In the genomic region with DNA sequence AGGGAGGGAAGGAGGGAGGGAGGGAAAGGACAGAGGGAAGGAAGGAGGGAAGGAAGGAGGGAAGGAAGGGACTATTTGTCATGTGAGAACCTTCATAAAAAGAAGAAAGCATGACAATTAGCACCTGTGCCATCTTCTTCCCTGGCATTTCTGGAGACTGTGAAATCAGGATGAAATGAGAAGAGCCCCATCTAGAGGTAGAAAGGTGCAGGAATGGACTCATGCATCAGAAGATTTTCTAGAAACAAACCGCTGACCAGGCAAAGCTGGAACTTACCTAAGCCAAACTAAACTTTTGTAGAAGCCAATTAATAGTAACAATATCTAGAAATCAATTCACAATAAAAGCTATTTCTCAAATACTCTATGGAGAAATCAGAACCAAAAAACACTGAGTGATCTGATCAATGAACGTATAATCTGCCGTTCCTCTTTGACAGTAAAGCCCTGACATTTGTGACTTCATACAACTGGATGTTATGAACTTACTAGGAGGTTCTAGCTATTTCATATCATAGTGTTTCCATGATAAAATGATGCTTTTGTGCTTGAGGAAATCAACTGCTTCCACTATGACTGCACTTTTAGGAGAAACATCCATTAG, we compare ENCODE assay signal across 8 cellular contexts. TPM values are rescaled to one million over a fixed set of nuclear protein-coding genes. Genes with fewer than 3 reads are reported as not detected.
DNase-seq lines count a peak whose midpoint lies in the region; ATAC-seq, FAIRE-seq and TF ChIP-seq lines count a peak whose summit lies in the region.

No MANE protein-coding gene starts in this region.

- H3K9ac ChIP-seq in H9 (ENCODE audit: extremely low read depth, insufficient read length, low read length): no peak overlapping the region
- H3K9ac ChIP-seq in HepG2 (ENCODE audit: insufficient read depth, low read depth, low read length): no peak overlapping the region

- H3K27me3 ChIP-seq in CD4-positive, CD25-positive, alpha-beta regulatory T cell (ENCODE audit: control insufficient read depth, insufficient read depth, low read length): no peaks in the 10 kb centered on the region
- H3K27me3 ChIP-seq in H9 (ENCODE audit: insufficient read depth, low read length) (no peaks in the 10 kb centered on the region), HepG2 (ENCODE audit: control insufficient read depth in 1 of 2, insufficient read depth in 2 of 2, low read length in 2 of 2) (no peaks in the 10 kb centered on the region; a peak in 1 of 5 replicates)

- H2BK5ac ChIP-seq in H9 (ENCODE audit: insufficient read length, low read length): no peak overlapping the region

- in situ Hi-C loops in HepG2 (cut with HindIII; ENCODE audit: extremely low pct_ligation_motif_present, low pct_unique_long_range_greater_than_20kb): loop anchor here (5.0 to 10.0 kb wide), 2 partner anchors 120 to 483 kb away; no protein-coding TSS in a partner anchor

- no peaks in the 10 kb centered on the region for H3K4me1 ChIP-seq in CD4-positive, CD25-positive, alpha-beta regulatory T cell (ENCODE audit: control insufficient read depth, insufficient read depth, low read length, poor library complexity, severe bottlenecking)
- H3K4me1 ChIP-seq in H9 (ENCODE audit: insufficient read depth, low read length) (no peaks in the 10 kb centered on the region), HepG2 (ENCODE audit: insufficient read depth, low read length) (no peaks in the 10 kb centered on the region)

- no peak overlapping the region for H3K4me3 Mint-ChIP-seq in CD4-positive, CD25-positive, alpha-beta regulatory T cell
- no peak overlapping the region for H3K4me3 Mint-ChIP-seq in H9

- no peaks in the 10 kb centered on the region for H3K9me3 Mint-ChIP-seq in CD4-positive, CD25-positive, alpha-beta regulatory T cell
- peaks cover 3% of the 10 kb centered on the region in 2 experiments; a peak in 2 of 5 replicates for H3K9me3 Mint-ChIP-seq in H9

- no peak overlapping the region for H2BK120ac ChIP-seq in H9 (ENCODE audit: low read depth, low read length, poor library complexity, severe bottlenecking)

- H3K23me2 ChIP-seq in H9 (ENCODE audit: insufficient read length, low read depth, low read length, poor library complexity, severe bottlenecking): no peaks in the 10 kb centered on the region

- H3K27ac Mint-ChIP-seq in CD4-positive, CD25-positive, alpha-beta regulatory T cell: no peak overlapping the region
- H3K27ac Mint-ChIP-seq in H9: no peak overlapping the region

- no peak overlapping the region for H4K91ac ChIP-seq in H9 (ENCODE audit: insufficient read length, low read depth, low read length)

- no peaks in the 10 kb centered on the region for H3K9me3 ChIP-seq in CD4-positive, CD25-positive, alpha-beta regulatory T cell (ENCODE audit: control insufficient read depth in 2 of 2, low read length in 2 of 2)
- H3K9me3 ChIP-seq in H9 (ENCODE audit: control insufficient read depth, low read depth, low read length): no peaks in the 10 kb centered on the region
- no peaks in the 10 kb centered on the region for H3K9me3 ChIP-seq in HepG2 (ENCODE audit: low read length)

- no peak overlapping the region for H2AK5ac ChIP-seq in H9 (ENCODE audit: insufficient read length, low read length)

- H3K79me2 ChIP-seq in H9 (ENCODE audit: insufficient read depth, low read length) (no peaks in the 10 kb centered on the region), HepG2 (ENCODE audit: insufficient read depth, low read length) (no peaks in the 10 kb centered on the region)

- H4K8ac ChIP-seq in H9 (replicated peaks; ENCODE audit: insufficient read length, low read depth, low read length): no peak overlapping the region

- H4K20me1 ChIP-seq in H9 (ENCODE audit: control insufficient read depth, insufficient read depth, insufficient read length) (no peaks in the 10 kb centered on the region), HepG2 (ENCODE audit: insufficient read depth, low read length) (no peaks in the 10 kb centered on the region)

- TF ChIP-seq EP300 in HepG2 (IDR thresholded peaks at IDR 0.05; ENCODE audit: low read depth in 2 of 2, low read length in 2 of 2): no peak
- no peak for TF ChIP-seq EP300 in HepG2 (CRISPR knock-in tag; IDR thresholded peaks at IDR 0.05; ENCODE audit: borderline replicate concordance)

- no peak overlapping the region for H2BK20ac ChIP-seq in H9 (ENCODE audit: low read depth, low read length, poor library complexity, severe bottlenecking)

- intact Hi-C loops in HepG2 (cut with micrococcal nuclease; ENCODE audit: unreplicated experiment): loop anchor here (2.0 to 5.0 kb wide), 3 partner anchors 117 to 1745 kb away; no protein-coding TSS in a partner anchor

- FAIRE-seq in HepG2 (lab: Jason Lieb, UNC): peak; percentile 87

- CTCF ChIA-PET in HepG2 (lab: Yijun Ruan, JAX; ENCODE audit: low intra/inter-chr PET ratio, low total read pairs): interaction anchor here (2.0 kb wide), 1 partner anchor 477 kb away, joined by 19 read pairs; no protein-coding TSS in a partner anchor

- peaks cover 3 to 9% (median 5%) of the 10 kb centered on the region in 4 donors for H3K4me1 Mint-ChIP-seq in CD4-positive, CD25-positive, alpha-beta regulatory T cell
- no peaks in the 10 kb centered on the region; a peak in 1 of 4 replicates for H3K4me1 Mint-ChIP-seq in H9

- POLR2A ChIA-PET in HepG2 (lab: Yijun Ruan, JAX): no interaction called here

- H3K79me1 ChIP-seq in H9 (ENCODE audit: insufficient read depth, low read depth, low read length, poor library complexity, severe bottlenecking): no peaks in the 10 kb centered on the region

- no peak overlapping the region for H3K4ac ChIP-seq in H9 (ENCODE audit: low read depth, low read length)

- H2AFZ ChIP-seq in H9 (ENCODE audit: low read length) (no peak overlapping the region), HepG2 (ENCODE audit: low read length) (no peak overlapping the region)

- H3K14ac ChIP-seq in H9 (ENCODE audit: insufficient read depth, low read length): no peak overlapping the region

- no peak overlapping the region for H3K18ac ChIP-seq in H9 (ENCODE audit: insufficient read length, low read depth, low read length)

- BruUV-seq in HepG2 (replicated peaks; lab: Mats Ljungman, UMichigan): no TSS peak

- H2BK12ac ChIP-seq in H9 (ENCODE audit: insufficient read length, low read depth, low read length): no peak overlapping the region

- no peak overlapping the region for H3K56ac ChIP-seq in H9 (ENCODE audit: insufficient read length, low read depth, low read length)

- no peak for TF ChIP-seq POLR2A in HepG2 (IDR thresholded peaks at IDR 0.05; ENCODE audit: insufficient read depth in 1 of 2, low read depth in 2 of 2, low read length in 2 of 2)

- no peaks in the 10 kb centered on the region for H3K36me3 ChIP-seq in CD4-positive, CD25-positive, alpha-beta regulatory T cell (ENCODE audit: control insufficient read depth, insufficient read depth, low read length)
- H3K36me3 ChIP-seq in HepG2 (replicated peaks in 1 of 2; ENCODE audit: control insufficient read depth in 1 of 2, insufficient read depth in 2 of 2, low read length in 2 of 2): no peaks in the 10 kb centered on the region

- WGBS in H9 (ENCODE audit: extremely low coverage, insufficient read length, low lambda C conversion rate): no CpG with 5 or more reads among the region's 3 CpGs
- 62% methylated on average over 3 of the region's 3 CpGs for WGBS in HepG2 (ENCODE audit: low lambda C conversion rate)

- peak in 2 of 3 donors; percentile 36 to 62 for DNase-seq in CD4-positive, CD25-positive, alpha-beta regulatory T cell
- no peak for DNase-seq in H9
- peak; percentile 31 for DNase-seq in NCI-H526 treated with DMSO at 0.1 percent for 48 hours (lab: John Stamatoyannopoulos, UW)
- DNase-seq in cerebellar cortex (ENCODE audit: low spot score): peak; percentile 83
- DNase-seq in HepG2 (ENCODE audit: low spot score): peak; percentile 30
- DNase-seq in NK-92 (lab: John Stamatoyannopoulos, UW; ENCODE audit: unreplicated experiment): no peak
- DNase-seq in GOT3 (lab: John Stamatoyannopoulos, UW): no peak

- no peak overlapping the region for H4K5ac ChIP-seq in H9 (ENCODE audit: insufficient read length, low read depth, low read length)

- no peak overlapping the region for H3K4me3 ChIP-seq in CD4-positive, CD25-positive, alpha-beta regulatory T cell (ENCODE audit: low read depth, low read length)
- H3K4me3 ChIP-seq in HepG2 (replicated peaks in 1 of 3; ENCODE audit: insufficient read depth in 1 of 3, low read depth in 2 of 3, low read length in 3 of 3): no peak overlapping the region

- no peak overlapping the region for H3K27ac ChIP-seq in CD4-positive, CD25-positive, alpha-beta regulatory T cell (ENCODE audit: insufficient read depth, low read length, poor library complexity, severe bottlenecking)
- H3K27ac ChIP-seq in H9 (ENCODE audit: insufficient read length, low read depth, low read length) (no peak overlapping the region), HepG2 (ENCODE audit: extremely low read length, insufficient read depth, low read length) (no peak overlapping the region)

- TF ChIP-seq CTCF in H9 (conservative IDR thresholded peaks at IDR 0.05): peak; percentile 87
- TF ChIP-seq CTCF in HepG2 (CRISPR knock-in tag; IDR thresholded peaks at IDR 0.05): peak; percentile 74

- H3K23ac ChIP-seq in H9 (ENCODE audit: insufficient read length, low read depth, low read length): no peak overlapping the region

- H3K27me3 Mint-ChIP-seq in CD4-positive, CD25-positive, alpha-beta regulatory T cell: peaks cover 2% of the 10 kb centered on the region
- H3K27me3 Mint-ChIP-seq in H9 (ENCODE audit: low read depth): no peaks in the 10 kb centered on the region; the same call in 1 of the 2 replicates

- H3K4me2 ChIP-seq in H9 (ENCODE audit: insufficient read depth, insufficient read length, low read length) (no peak overlapping the region), HepG2 (ENCODE audit: low read depth, low read length) (no peak overlapping the region)

- no peak overlapping the region for H3T11ph ChIP-seq in H9 (ENCODE audit: low read length)

- no peak for TF ChIP-seq RAD21 in HepG2 (CRISPR knock-in tag; IDR thresholded peaks at IDR 0.05)

- H2BK15ac ChIP-seq in H9 (ENCODE audit: low read depth, low read length): no peak overlapping the region

- no peaks in the 10 kb centered on the region for H3K36me3 Mint-ChIP-seq in CD4-positive, CD25-positive, alpha-beta regulatory T cell
- H3K36me3 Mint-ChIP-seq in H9 (ENCODE audit: insufficient read depth in 1 of 3, low read depth in 3 of 3): no peaks in the 10 kb centered on the region; a peak in 1 of 7 replicates

- peak in 1 of 2 donors; percentile 48 for ATAC-seq in CD4-positive, CD25-positive, alpha-beta regulatory T cell (ENCODE audit: low read depth in 2 of 2)
- ATAC-seq in HepG2 (peak; percentile 66), HG02938 (IDR thresholded peaks at IDR 0.05; ENCODE audit: unreplicated experiment) (no peak)

RNA-seq across cellular contexts. Expression of a gene that starts 24.4 kb away (rescaled TPM):
- 42.9 TPM for total RNA-seq in CD4-positive, CD25-positive, alpha-beta regulatory T cell
- polyA plus RNA-seq in CD4-positive, CD25-positive, alpha-beta regulatory T cell: 10 to 100 TPM in 3 of 4 donors, 1 to 10 TPM in 1; 8.2 to 13.7 (median 11.3) TPM
- total RNA-seq in H9 (2021) (2.0 and 2.1 TPM in 2 replicates), HepG2 (2016; rRNA removed; fragmentation: Illumina TruSeq; extraction: Trizol) (0.20 TPM in 1 of 2 replicates, not detected in the other)
- not detected in 2 replicates for total RNA-seq in HepG2 (2016; cell fraction: cytosol; rRNA removed; fragmentation: Illumina TruSeq; extraction: Trizol; ENCODE audit: low read depth)
- 0.09 and 0.12 TPM in 2 replicates for total RNA-seq in HepG2 (2016; cell fraction: insoluble cytoplasmic fraction; rRNA removed; fragmentation: Illumina TruSeq; extraction: Trizol)
- total RNA-seq in HepG2 (2016; cell fraction: membrane; rRNA removed; fragmentation: Illumina TruSeq; extraction: Trizol): not detected in 2 replicates
- total RNA-seq in HepG2 (2016; cell fraction: nucleus; rRNA removed; fragmentation: Illumina TruSeq; extraction: Trizol): 0.40 and 0.47 TPM in 2 replicates
- polyA plus RNA-seq in HepG2 (2011; rRNA removed): 0.09 and 0.16 TPM in 2 replicates
- polyA plus RNA-seq in HepG2 (2011; cell fraction: cytosol; rRNA removed): 0.03 and 0.04 TPM in 2 replicates
- 0.17 and 0.29 TPM in 2 replicates for polyA plus RNA-seq in HepG2 (2011; cell fraction: nucleus; rRNA removed)
- polyA plus RNA-seq in HepG2 (2012): 0.19 and 0.21 TPM in 2 replicates
- not detected in 2 replicates for polyA plus RNA-seq in HepG2 (2016; cell fraction: cytosol; fragmentation: Illumina TruSeq; extraction: Trizol; ENCODE audit: low read depth)
- not detected in 2 replicates for polyA plus RNA-seq in HepG2 (2016; cell fraction: insoluble cytoplasmic fraction; fragmentation: Illumina TruSeq; extraction: Trizol; ENCODE audit: low read depth)
- polyA plus RNA-seq in HepG2 (2016; cell fraction: membrane; fragmentation: Illumina TruSeq; extraction: Trizol; ENCODE audit: low read depth): not detected in 2 replicates
- polyA plus RNA-seq in HepG2 (2016; cell fraction: nucleus; fragmentation: Illumina TruSeq; extraction: Trizol; ENCODE audit: insufficient read depth, low read depth): 0.55 TPM in 1 of 2 replicates, not detected in the other
- 0.10 TPM in 1 of 2 replicates, not detected in the other for polyA minus RNA-seq in HepG2 (2011; rRNA and poly(A)+ RNA removed; ENCODE audit: low replicate concordance)
- not detected in 2 replicates for polyA minus RNA-seq in HepG2 (2011; cell fraction: cytosol; rRNA and poly(A)+ RNA removed)
- 0.64 and 0.75 TPM in 2 replicates for polyA minus RNA-seq in HepG2 (2011; cell fraction: nucleus; rRNA and poly(A)+ RNA removed)

Comparison
In these comparisons a context has a peak if more than half of its experiments do, and no peak if none do; other contexts are left out.
1. DNase-seq: peak in CD4-positive, CD25-positive, alpha-beta regulatory T cell (2 of 3), NCI-H526 treated with DMSO at 0.1 percent for 48 hours (single experiment), cerebellar cortex (single experiment) and HepG2 (single experiment); none in H9 (single experiment), NK-92 (single experiment) and GOT3 (single experiment).
2. RNA of a gene that starts 24.4 kb away (total RNA-seq): 42.9 TPM in CD4-positive, CD25-positive, alpha-beta regulatory T cell (single experiment); 2.0 to 2.1 TPM in H9 and 0.09 to 0.47 TPM in HepG2; every median in the first group is over 10 times any median in the second.